Comparison of ENCODE assay signal across 12 cellular contexts in genomic region chr21:45151484-45152115, GRCh38.
DNase-seq lines count a peak whose midpoint lies in the region; ATAC-seq and TF ChIP-seq lines count a peak whose summit lies in the region.
"Had no signal": no experiment of that assay in that cellular context is flagged by ENCODE, and none has a peak within 500 bp of the region (broad histone marks: within the 10 kb centered on the region; RNA-seq: fewer than 3 reads in every experiment).

No MANE protein-coding gene starts in this region.

- H3K27me3 Mint-ChIP-seq in activated CD4-positive, alpha-beta memory T cell treated with anti-CD3 and anti-CD28 coated beads, Interleukin-2, amount 10 ng/mL, durations not matched to agents 7 days and 5 days, result no peaks in the 10 kb centered on the region
- H3K27me3 Mint-ChIP-seq in activated CD4-positive, alpha-beta memory T cell treated with anti-CD3 and anti-CD28 coated beads for 36 hours, result no peaks in the 10 kb centered on the region
- peaks cover 6% of the 10 kb centered on the region for H3K27me3 Mint-ChIP-seq in dendritic cell treated with granulocyte-macrophage colony-stimulating factor and Interleukin-4, amounts not matched to agents 40 ng/mL and 50 ng/mL, for 4 days

- H3K4me3 ChIP-seq in Loucy (ENCODE audit: low read length, poor library complexity, severe bottlenecking) (peak overlapping the region; percentile 34), smooth muscle cell (no peak overlapping the region)
- H3K4me3 ChIP-seq: gastrocnemius medialis, pancreas had no signal

- H3K79me2 ChIP-seq in Loucy (ENCODE audit: insufficient read depth, low read length) (no peaks in the 10 kb centered on the region), smooth muscle cell (ENCODE audit: low read depth) (peaks cover 4% of the 10 kb centered on the region)

- peaks cover 45% of the 10 kb centered on the region for H3K4me1 ChIP-seq in Loucy (ENCODE audit: insufficient read depth, low read length, poor library complexity, severe bottlenecking)
- peaks cover 13% of the 10 kb centered on the region for H3K4me1 ChIP-seq in smooth muscle cell (ENCODE audit: low read depth)
- H3K4me1 ChIP-seq: gastrocnemius medialis, pancreas had no signal

- H3F3A ChIP-seq in Loucy (ENCODE audit: low read depth) (no peaks in the 10 kb centered on the region; the same call in 1 of the 2 replicates), smooth muscle cell (ENCODE audit: low read depth) (no peaks in the 10 kb centered on the region)

- no peak for DNase-seq in activated CD4-positive, alpha-beta memory T cell treated with anti-CD3 and anti-CD28 coated beads, Interleukin-2, amount 10 ng/mL, durations not matched to agents 7 days and 5 days
- no peak for DNase-seq in activated CD4-positive, alpha-beta memory T cell treated with anti-CD3 and anti-CD28 coated beads for 36 hours
- DNase-seq in smooth muscle cell (lab: John Stamatoyannopoulos, UW; ENCODE audit: unreplicated experiment), result no peak
- no peak for DNase-seq in NCI-H146 treated with DMSO at 0.1 percent for 48 hours (lab: John Stamatoyannopoulos, UW; ENCODE audit: unreplicated experiment)
- DNase-seq: gastrocnemius medialis, kidney glomerular epithelial cell, NCI-H2029 treated with DMSO at 0.1 percent for 48 hours, pancreas had no signal

- H3K27ac Mint-ChIP-seq in activated CD4-positive, alpha-beta memory T cell treated with anti-CD3 and anti-CD28 coated beads, Interleukin-2, amount 10 ng/mL, durations not matched to agents 7 days and 5 days, result peak overlapping the region; percentile 83
- H3K27ac Mint-ChIP-seq in activated CD4-positive, alpha-beta memory T cell treated with anti-CD3 and anti-CD28 coated beads for 36 hours, result no peak overlapping the region
- peak overlapping the region; percentile 83 for H3K27ac Mint-ChIP-seq in dendritic cell treated with granulocyte-macrophage colony-stimulating factor and Interleukin-4, amounts not matched to agents 40 ng/mL and 50 ng/mL, for 4 days

- H3K27me3 ChIP-seq in Loucy (ENCODE audit: insufficient read depth, low read length, poor library complexity, severe bottlenecking) (no peaks in the 10 kb centered on the region), smooth muscle cell (ENCODE audit: low read depth) (no peaks in the 10 kb centered on the region)
- H3K27me3 ChIP-seq: gastrocnemius medialis, pancreas had no signal

- H4K20me1 ChIP-seq in Loucy (ENCODE audit: insufficient read depth, low read length, poor library complexity, severe bottlenecking), result peaks cover 20% of the 10 kb centered on the region
- peaks cover 40% of the 10 kb centered on the region for H4K20me1 ChIP-seq in smooth muscle cell (ENCODE audit: low read depth)

- peak overlapping the region; percentile 35 for H3K27ac ChIP-seq in smooth muscle cell (ENCODE audit: low read depth)
- H3K27ac ChIP-seq: gastrocnemius medialis, pancreas had no signal

- peaks cover 21% of the 10 kb centered on the region for H3K36me3 Mint-ChIP-seq in activated CD4-positive, alpha-beta memory T cell treated with anti-CD3 and anti-CD28 coated beads, Interleukin-2, amount 10 ng/mL, durations not matched to agents 7 days and 5 days (ENCODE audit: low read depth)
- peaks cover 2% of the 10 kb centered on the region for H3K36me3 Mint-ChIP-seq in activated CD4-positive, alpha-beta memory T cell treated with anti-CD3 and anti-CD28 coated beads for 36 hours
- H3K36me3 Mint-ChIP-seq in dendritic cell treated with granulocyte-macrophage colony-stimulating factor and Interleukin-4, amounts not matched to agents 40 ng/mL and 50 ng/mL, for 4 days (ENCODE audit: low read depth), result no peaks in the 10 kb centered on the region

- H3K36me3 ChIP-seq in Loucy (ENCODE audit: insufficient read depth, low read length), result no peaks in the 10 kb centered on the region
- no peaks in the 10 kb centered on the region for H3K36me3 ChIP-seq in smooth muscle cell (ENCODE audit: low read depth)
- H3K36me3 ChIP-seq: gastrocnemius medialis, pancreas had no signal

- H3K4me2 ChIP-seq in Loucy (ENCODE audit: low read depth, low read length, poor library complexity, severe bottlenecking) (peak overlapping the region; percentile 75), smooth muscle cell (no peak overlapping the region)

- intact Hi-C loops in activated CD4-positive, alpha-beta memory T cell treated with anti-CD3 and anti-CD28 coated beads for 36 hours (cut with micrococcal nuclease), result loop anchor here (5.0 kb wide), 1 partner anchor 286 kb away; no protein-coding TSS in a partner anchor
- intact Hi-C loops in dendritic cell treated with granulocyte-macrophage colony-stimulating factor and Interleukin-4, amounts not matched to agents 40 ng/mL and 50 ng/mL, for 4 days (cut with micrococcal nuclease), result loop anchor here (1.0 to 10.0 kb wide), 2 partner anchors 63 to 141 kb away; no protein-coding TSS in a partner anchor

- H3K9me3 Mint-ChIP-seq in activated CD4-positive, alpha-beta memory T cell treated with anti-CD3 and anti-CD28 coated beads, Interleukin-2, amount 10 ng/mL, durations not matched to agents 7 days and 5 days, result peaks cover 2% of the 10 kb centered on the region
- H3K9me3 Mint-ChIP-seq in activated CD4-positive, alpha-beta memory T cell treated with anti-CD3 and anti-CD28 coated beads for 36 hours, result no peaks in the 10 kb centered on the region
- H3K9me3 Mint-ChIP-seq in dendritic cell treated with granulocyte-macrophage colony-stimulating factor and Interleukin-4, amounts not matched to agents 40 ng/mL and 50 ng/mL, for 4 days, result peaks cover 10% of the 10 kb centered on the region

- ATAC-seq in GM18868 (IDR thresholded peaks at IDR 0.05; ENCODE audit: unreplicated experiment) (no peak), HG02623 (IDR thresholded peaks at IDR 0.05; ENCODE audit: unreplicated experiment) (no peak)
- ATAC-seq: gastrocnemius medialis had no signal

- H2AFZ ChIP-seq in Loucy (ENCODE audit: low read length), result no peak overlapping the region
- H2AFZ ChIP-seq in smooth muscle cell (ENCODE audit: low read depth), result no peak overlapping the region

- H3K9ac ChIP-seq in Loucy (ENCODE audit: low read depth, low read length, poor library complexity, severe bottlenecking), result peak overlapping the region; percentile 49
- no peak overlapping the region for H3K9ac ChIP-seq in smooth muscle cell (ENCODE audit: low read depth)

- no peaks in the 10 kb centered on the region for H3K9me3 ChIP-seq in Loucy (ENCODE audit: insufficient read depth, low read depth, low read length)
- no peaks in the 10 kb centered on the region for H3K9me3 ChIP-seq in smooth muscle cell (replicated peaks; ENCODE audit: low read depth)
- H3K9me3 ChIP-seq: gastrocnemius medialis, pancreas had no signal

- peaks cover 54% of the 10 kb centered on the region for H3K4me1 Mint-ChIP-seq in activated CD4-positive, alpha-beta memory T cell treated with anti-CD3 and anti-CD28 coated beads, Interleukin-2, amount 10 ng/mL, durations not matched to agents 7 days and 5 days
- peaks cover 35% of the 10 kb centered on the region for H3K4me1 Mint-ChIP-seq in activated CD4-positive, alpha-beta memory T cell treated with anti-CD3 and anti-CD28 coated beads for 36 hours (ENCODE audit: low read depth)
- H3K4me1 Mint-ChIP-seq in dendritic cell treated with granulocyte-macrophage colony-stimulating factor and Interleukin-4, amounts not matched to agents 40 ng/mL and 50 ng/mL, for 4 days (ENCODE audit: low read depth), result peaks cover 25% of the 10 kb centered on the region

- H3K9me2 ChIP-seq in Loucy (replicated peaks; ENCODE audit: low read depth, low read length), result no peaks in the 10 kb centered on the region

- TF ChIP-seq CTCF in Loucy (conservative IDR thresholded peaks at IDR 0.05; ENCODE audit: low read length) (no peak), smooth muscle cell (IDR thresholded peaks at IDR 0.05; ENCODE audit: borderline replicate concordance, insufficient read depth, poor library complexity, severe bottlenecking) (no peak)

- POLR2A ChIA-PET in activated CD4-positive, alpha-beta memory T cell treated with anti-CD3 and anti-CD28 coated beads, Interleukin-2, amount 10 ng/mL, durations not matched to agents 7 days and 5 days (lab: Charles Lee), result interaction anchor here (1.2 kb wide), 1 partner anchor 11 kb away, joined by 3 read pairs; no protein-coding TSS in a partner anchor
- POLR2A ChIA-PET in activated CD4-positive, alpha-beta memory T cell treated with anti-CD3 and anti-CD28 coated beads for 36 hours (lab: Charles Lee), result interaction anchor here (0.8 kb wide), 1 partner anchor 13 kb away, joined by 3 read pairs; no protein-coding TSS in a partner anchor

- CTCF ChIA-PET in activated CD4-positive, alpha-beta memory T cell treated with anti-CD3 and anti-CD28 coated beads, Interleukin-2, amount 10 ng/mL, durations not matched to agents 7 days and 5 days (lab: Charles Lee), result interaction anchor here (0.5 to 5.0 kb wide), 8 partner anchors 11 to 288 kb away, joined by 3 to 66 read pairs (median 4); partner anchors contain the start of gene POFUT2
- CTCF ChIA-PET in activated CD4-positive, alpha-beta memory T cell treated with anti-CD3 and anti-CD28 coated beads for 36 hours (lab: Charles Lee), result interaction anchor here (0.7 to 5.8 kb wide), 4 partner anchors 8 to 158 kb away, joined by 3 to 65 read pairs (median 4); no protein-coding TSS in a partner anchor

- H3K4me3 Mint-ChIP-seq in activated CD4-positive, alpha-beta memory T cell treated with anti-CD3 and anti-CD28 coated beads, Interleukin-2, amount 10 ng/mL, durations not matched to agents 7 days and 5 days, result no peak overlapping the region
- H3K4me3 Mint-ChIP-seq in activated CD4-positive, alpha-beta memory T cell treated with anti-CD3 and anti-CD28 coated beads for 36 hours, result no peak overlapping the region
- peak overlapping the region; percentile 14 for H3K4me3 Mint-ChIP-seq in dendritic cell treated with granulocyte-macrophage colony-stimulating factor and Interleukin-4, amounts not matched to agents 40 ng/mL and 50 ng/mL, for 4 days

- 82% methylated on average over 8 of the region's 8 CpGs for WGBS in smooth muscle cell (ENCODE audit: low lambda C conversion rate)
